In genomic region chr1:28056129-28056925, GRCh38 we compare ENCODE assay signal across 8 cellular contexts. TPM values are rescaled to one million over a fixed set of nuclear protein-coding genes. Genes with fewer than 3 reads are reported as not detected.
DNase-seq lines count a peak whose midpoint lies in the region; ATAC-seq and TF ChIP-seq lines count a peak whose summit lies in the region.

No MANE protein-coding gene starts in this region.

- DNase-seq in NCI-H2107 (lab: John Stamatoyannopoulos, UW) = peak; percentile 7
- peak; percentile 51 for DNase-seq in activated T-cell treated with anti-CD3 and anti-CD28 coated beads for 24 hours (ENCODE audit: low read depth)
- peak; percentile 88 for DNase-seq in renal cortical epithelial cell (ENCODE audit: low read depth)
- DNase-seq in GM19240 (ENCODE audit: insufficient read length, low spot score) = no peak
- DNase-seq in NOMO-1 treated with dmso at 0.1 percent for 144 hours (lab: John Stamatoyannopoulos, UW; ENCODE audit: unreplicated experiment) = no peak
- no peak for DNase-seq in hepatocyte (ENCODE audit: low spot score)
- DNase-seq in type B pancreatic cell (ENCODE audit: extremely low spot score, unreplicated experiment) = no peak

- no peak overlapping the region for H3K27ac Mint-ChIP-seq in type B pancreatic cell

- no peaks in the 10 kb centered on the region for H3K4me1 ChIP-seq in hepatocyte (ENCODE audit: insufficient read depth)

- TF ChIP-seq CTCF in hepatocyte (IDR thresholded peaks at IDR 0.05; ENCODE audit: poor library complexity) (no peak), type B pancreatic cell (conservative IDR thresholded peaks at IDR 0.05) (no peak)

- no peaks in the 10 kb centered on the region for H4K20me1 ChIP-seq in hepatocyte (ENCODE audit: insufficient read depth, poor library complexity, severe bottlenecking)

- H3K4me3 ChIP-seq in hepatocyte = no peak overlapping the region

- H3K27me3 Mint-ChIP-seq in type B pancreatic cell = no peaks in the 10 kb centered on the region

- no peaks in the 10 kb centered on the region for H3K27me3 ChIP-seq in hepatocyte

- no peak overlapping the region for H2AFZ ChIP-seq in hepatocyte

- peaks cover 9% of the 10 kb centered on the region for H3K36me3 Mint-ChIP-seq in type B pancreatic cell

- H3K4me1 Mint-ChIP-seq in type B pancreatic cell (ENCODE audit: unreplicated experiment) = peaks cover 32% of the 10 kb centered on the region

- H3K79me2 ChIP-seq in hepatocyte = peaks cover 26% of the 10 kb centered on the region

- ATAC-seq in GM21360 (IDR thresholded peaks at IDR 0.05; ENCODE audit: unreplicated experiment) = peak; percentile 66

- H3K9me3 ChIP-seq in hepatocyte (ENCODE audit: low read depth) = no peaks in the 10 kb centered on the region

- H3K9me2 ChIP-seq in hepatocyte (replicated peaks; ENCODE audit: insufficient read depth) = no peaks in the 10 kb centered on the region

- no peak overlapping the region for H3K4me3 Mint-ChIP-seq in type B pancreatic cell

- H3K36me3 ChIP-seq in hepatocyte (replicated peaks; ENCODE audit: insufficient read depth, low read depth) = no peaks in the 10 kb centered on the region

- H3K9me3 Mint-ChIP-seq in type B pancreatic cell = no peaks in the 10 kb centered on the region

- H3K4me2 ChIP-seq in hepatocyte = no peak overlapping the region

- H3K27ac ChIP-seq in hepatocyte = no peak overlapping the region

- 73% methylated on average over 4 of the region's 4 CpGs for WGBS in hepatocyte (ENCODE audit: low lambda C conversion rate, missing lambda C conversion rate)

RNA-seq across cellular contexts. Expression of gene EYA3, which starts 32.1 kb away (rescaled TPM):
- 15.3 and 25.8 TPM in 2 replicates for total RNA-seq in renal cortical epithelial cell
- total RNA-seq in hepatocyte = 13.5 and 19.9 TPM in 2 replicates
- 4.2 and 6.9 TPM in 2 replicates for polyA plus RNA-seq in hepatocyte
- total RNA-seq in type B pancreatic cell (ENCODE audit: low replicate concordance) = 26.6 and 35.4 TPM in 2 replicates

Comparison
In these comparisons a context has a peak if more than half of its experiments do, and no peak if none do; other contexts are left out.
1. DNase-seq: peak in NCI-H2107 (single experiment), activated T-cell treated with anti-CD3 and anti-CD28 coated beads for 24 hours (single experiment) and renal cortical epithelial cell (single experiment); none in GM19240 (single experiment), NOMO-1 treated with dmso at 0.1 percent for 144 hours (single experiment), hepatocyte (single experiment) and type B pancreatic cell (single experiment).